Comparison of ENCODE assay signal across 1 cellular context in genomic region chr4:8079916-8080753, GRCh38.
TF ChIP-seq lines count a peak whose summit lies in the region.

No MANE protein-coding gene starts in this region.

TF ChIP-seq in WTC11, 78 proteins besides CTCF, POLR2A, EP300 and RAD21 (continued from another document):
- TF ChIP-seq ATF6 (CRISPR knock-in tag; IDR thresholded peaks at IDR 0.05): no peak
